ENCODE assay signal across 10 cellular contexts in the genomic region with DNA sequence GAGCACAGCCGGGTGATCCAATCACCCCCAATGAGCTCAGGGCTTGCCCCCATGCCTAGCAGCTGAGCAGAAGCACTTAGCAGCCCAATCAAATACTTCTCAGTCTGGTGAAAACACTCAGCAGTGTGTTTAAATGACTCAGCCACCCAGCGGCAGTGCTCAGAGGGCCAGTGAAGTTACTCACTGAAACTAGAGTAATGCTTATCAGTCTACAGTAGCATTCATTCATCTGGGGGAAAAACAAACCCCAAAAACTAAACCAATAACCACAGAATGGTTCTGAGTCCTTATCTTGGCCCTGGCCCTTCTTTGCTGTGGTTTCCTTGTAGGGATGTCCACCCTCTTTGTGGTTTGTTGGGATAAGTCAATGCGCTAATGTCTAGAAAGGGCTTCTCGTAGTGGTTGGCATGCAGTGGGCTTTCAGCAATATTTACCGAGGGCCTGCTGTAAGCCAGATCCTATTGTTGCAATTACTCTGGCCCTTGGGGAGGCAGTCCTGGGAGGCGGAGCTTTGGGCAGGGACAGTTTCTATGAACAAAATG. TPM values are rescaled to one million over a fixed set of nuclear protein-coding genes. Genes with fewer than 3 reads are reported as not detected.
A peak's percentile ranks its signal among the peaks of the same experiment; 100 is the strongest.
DNase-seq lines count a peak whose midpoint lies in the region; ATAC-seq, FAIRE-seq and TF ChIP-seq lines count a peak whose summit lies in the region.
"Had no signal": no experiment of that assay in that cellular context is flagged by ENCODE, and none has a peak within 500 bp of the region (broad histone marks: within the 10 kb centered on the region; RNA-seq: fewer than 3 reads in every experiment).

No MANE protein-coding gene starts in this region.

- H3K79me2 ChIP-seq in PC-9 (ENCODE audit: low read depth), result no peaks in the 10 kb centered on the region

- H3K27me3 ChIP-seq in PC-9 (ENCODE audit: insufficient read depth, low read depth) (peaks cover 45% of the 10 kb centered on the region), small intestine (ENCODE audit: control insufficient read depth in 2 of 2, insufficient read depth in 2 of 2, low read length in 2 of 2) (peaks cover 0 to 7% of the 10 kb centered on the region in 2 donors)

- DNase-seq in AG09319 (ENCODE audit: extremely low read depth, low read depth), result peak; percentile 40
- peak; percentile 73 to 94 for DNase-seq in PC-9
- DNase-seq in islet precursor cell, result peak; percentile 95
- DNase-seq in activated effector memory CD4-positive, alpha-beta T cell treated with Interleukin-2 at 50 U/mL for 16 hours, result no peak
- no peak for DNase-seq in activated T-helper 2 cell treated with anti-CD3 and anti-CD28 coated beads, Interferon-gamma antibody, Interleukin-2, Interleukin-4, amounts not matched to agents 10 μg/mL and 5 μg/mL and 100 μg/mL, durations not matched to agents 14 hours and 24 hours and 36 hours (ENCODE audit: low spot score)
- DNase-seq in small intestine, result no peak
- DNase-seq: heart right ventricle had no signal

- no peak overlapping the region for H2AFZ ChIP-seq in PC-9

- peak overlapping the region; percentile 37 for H3K4me2 ChIP-seq in PC-9

- H3K27ac ChIP-seq in PC-9 (peak overlapping the region; percentile 44), small intestine (ENCODE audit: low read depth in 1 of 2, low read length in 1 of 2) (no peak overlapping the region)
- H3K27ac ChIP-seq: heart right ventricle had no signal

- WGBS in small intestine, 3 donors, result 53 to 73% (median 56%) methylated on average over 6 of the region's 6 CpGs

- no TSS peak for BruUV-seq in PC-9 (replicated peaks; lab: Mats Ljungman, UMichigan)

- POLR2A ChIA-PET in PC-9 (lab: Charles Lee; ENCODE audit: unreplicated experiment), result interaction anchor here (0.5 to 0.7 kb wide), 3 partner anchors 25 to 74 kb away, joined by 3 to 4 read pairs (median 3); no protein-coding TSS in a partner anchor

- H3K36me3 ChIP-seq in PC-9 (ENCODE audit: low read depth) (no peaks in the 10 kb centered on the region), small intestine (ENCODE audit: control insufficient read depth in 2 of 2, insufficient read depth in 2 of 2, low read length in 2 of 2) (no peaks in the 10 kb centered on the region)
- H3K36me3 ChIP-seq: heart right ventricle had no signal

- no peak overlapping the region for H3K27ac Mint-ChIP-seq in activated T-helper 2 cell treated with anti-CD3 and anti-CD28 coated beads, Interferon-gamma antibody, Interleukin-2, Interleukin-4, amounts not matched to agents 10 μg/mL and 5 μg/mL and 100 μg/mL, durations not matched to agents 14 hours and 24 hours and 36 hours

- peaks cover 2% of the 10 kb centered on the region for H3K4me1 Mint-ChIP-seq in activated T-helper 2 cell treated with anti-CD3 and anti-CD28 coated beads, Interferon-gamma antibody, Interleukin-2, Interleukin-4, amounts not matched to agents 10 μg/mL and 5 μg/mL and 100 μg/mL, durations not matched to agents 14 hours and 24 hours and 36 hours (ENCODE audit: low read depth)

- H3K4me1 ChIP-seq in PC-9 (replicated peaks; ENCODE audit: insufficient read depth) (peaks cover 15% of the 10 kb centered on the region), small intestine (ENCODE audit: control insufficient read depth in 2 of 2, insufficient read depth in 1 of 2, low read depth in 1 of 2, low read length in 1 of 2) (no peaks in the 10 kb centered on the region)
- H3K4me1 ChIP-seq: heart right ventricle had no signal

- peaks cover 17% of the 10 kb centered on the region for H3F3A ChIP-seq in PC-9 (ENCODE audit: insufficient read depth, low read depth)

- FAIRE-seq in small intestine (lab: Jason Lieb, UNC), result no peak

- CTCF ChIA-PET in PC-9 (lab: Charles Lee), result no interaction called here

- intact Hi-C loops in PC-9 (cut with micrococcal nuclease; ENCODE audit: unreplicated experiment), result loop anchor here (2.0 kb wide), 1 partner anchor 24 kb away; no protein-coding TSS in a partner anchor
- intact Hi-C loops in activated T-helper 2 cell treated with anti-CD3 and anti-CD28 coated beads, Interferon-gamma antibody, Interleukin-2, Interleukin-4, amounts not matched to agents 10 μg/mL and 5 μg/mL and 100 μg/mL, durations not matched to agents 14 hours and 24 hours and 36 hours (cut with micrococcal nuclease), result no loop called here

- H3K9me2 ChIP-seq in PC-9 (ENCODE audit: insufficient read depth), result no peaks in the 10 kb centered on the region

- H3K9me3 ChIP-seq in PC-9 (ENCODE audit: insufficient read depth, low read depth) (no peaks in the 10 kb centered on the region; the same call in 1 of the 2 replicates), small intestine (ENCODE audit: control insufficient read depth, low read depth) (no peaks in the 10 kb centered on the region)

- ATAC-seq in GM18519 (IDR thresholded peaks at IDR 0.05; ENCODE audit: low FRiP score, unreplicated experiment), result peak; percentile 96
- peak; percentile 98 for ATAC-seq in HG02938 (IDR thresholded peaks at IDR 0.05; ENCODE audit: unreplicated experiment)

- H3K27me3 Mint-ChIP-seq in activated T-helper 2 cell treated with anti-CD3 and anti-CD28 coated beads, Interferon-gamma antibody, Interleukin-2, Interleukin-4, amounts not matched to agents 10 μg/mL and 5 μg/mL and 100 μg/mL, durations not matched to agents 14 hours and 24 hours and 36 hours (ENCODE audit: low read depth), result peaks cover 51% of the 10 kb centered on the region

- 0 out of 2 replicates have a peak, but pooled peaks cover 7% of the 10 kb centered on the region for H4K20me1 ChIP-seq in PC-9 (ENCODE audit: insufficient read depth)

- H3K9me3 Mint-ChIP-seq in activated T-helper 2 cell treated with anti-CD3 and anti-CD28 coated beads, Interferon-gamma antibody, Interleukin-2, Interleukin-4, amounts not matched to agents 10 μg/mL and 5 μg/mL and 100 μg/mL, durations not matched to agents 14 hours and 24 hours and 36 hours, result peaks cover 8% of the 10 kb centered on the region

- H3K4me3 Mint-ChIP-seq in activated T-helper 2 cell treated with anti-CD3 and anti-CD28 coated beads, Interferon-gamma antibody, Interleukin-2, Interleukin-4, amounts not matched to agents 10 μg/mL and 5 μg/mL and 100 μg/mL, durations not matched to agents 14 hours and 24 hours and 36 hours (ENCODE audit: low read depth), result no peak overlapping the region

- H3K4me3 ChIP-seq in PC-9 (no peak overlapping the region), small intestine (ENCODE audit: low read depth in 1 of 2, low read length in 2 of 2) (no peak overlapping the region)
- H3K4me3 ChIP-seq: heart right ventricle had no signal

- TF ChIP-seq CTCF in AG09319 (IDR thresholded peaks at IDR 0.05; ENCODE audit: low read depth, low read length) (peak; percentile 24), PC-9 (conservative IDR thresholded peaks at IDR 0.05) (no peak)

- no peaks in the 10 kb centered on the region for H3K36me3 Mint-ChIP-seq in activated T-helper 2 cell treated with anti-CD3 and anti-CD28 coated beads, Interferon-gamma antibody, Interleukin-2, Interleukin-4, amounts not matched to agents 10 μg/mL and 5 μg/mL and 100 μg/mL, durations not matched to agents 14 hours and 24 hours and 36 hours (ENCODE audit: low read depth)

RNA-seq across cellular contexts. Expression of gene LHX2, which starts 43.2 kb away (rescaled TPM):
- 0.90 and 1.4 TPM in 2 replicates for total RNA-seq in PC-9 (2021)
- not detected in 2 replicates for total RNA-seq in activated T-helper 2 cell treated with anti-CD3 and anti-CD28 coated beads, Interferon-gamma antibody, Interleukin-2, Interleukin-4, amounts not matched to agents 10 μg/mL and 5 μg/mL and 100 μg/mL, durations not matched to agents 14 hours and 24 hours and 36 hours
- not detected for polyA plus RNA-seq in small intestine
- total RNA-seq: subcutaneous adipose tissue had no signal

Comparison
In these comparisons a context has a peak if more than half of its experiments do, and no peak if none do; other contexts are left out.
1. DNase-seq: peak in AG09319 (single experiment), PC-9 (2 of 2) and islet precursor cell (single experiment); none in activated effector memory CD4-positive, alpha-beta T cell treated with Interleukin-2 at 50 U/mL for 16 hours (single experiment), activated T-helper 2 cell treated with anti-CD3 and anti-CD28 coated beads, Interferon-gamma antibody, Interleukin-2, Interleukin-4, amounts not matched to agents 10 μg/mL and 5 μg/mL and 100 μg/mL, durations not matched to agents 14 hours and 24 hours and 36 hours (single experiment) and small intestine (single experiment).